Comparison of ENCODE assay signal across 9 cellular contexts in the genomic region with DNA sequence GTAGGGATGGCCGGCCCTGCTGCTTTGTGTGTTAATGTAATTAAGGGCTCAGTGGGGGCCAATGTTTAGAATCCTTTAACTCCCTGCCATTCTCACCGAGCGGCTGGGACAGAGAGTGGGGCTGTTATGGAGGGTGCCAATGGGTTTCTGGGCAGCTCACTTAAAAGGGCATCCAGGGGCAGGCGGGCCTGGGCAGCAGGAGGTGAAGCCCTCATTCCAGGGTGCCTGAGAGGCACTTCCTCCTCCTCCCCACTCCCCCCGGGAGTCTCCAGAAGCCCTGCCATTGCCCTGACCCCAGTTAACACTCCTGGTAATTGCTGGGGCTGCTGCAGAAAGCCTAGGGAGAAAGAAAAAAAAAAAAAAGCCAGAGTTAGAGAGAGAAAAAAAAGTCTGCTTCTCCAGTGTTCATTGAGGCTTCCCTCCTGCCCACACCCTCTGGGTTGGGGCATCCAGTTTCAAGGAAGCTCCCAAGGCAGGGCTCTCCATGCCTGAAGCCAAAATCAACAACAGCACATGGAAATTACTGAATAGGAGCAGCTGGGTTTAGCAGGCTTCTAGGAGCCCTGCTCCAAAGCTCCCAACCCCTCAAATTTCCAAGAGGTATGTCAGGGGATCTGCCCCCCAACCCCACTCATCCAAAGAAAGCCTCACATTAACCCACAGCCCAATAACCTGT. TPM values are rescaled to one million over a fixed set of nuclear protein-coding genes. Genes with fewer than 3 reads are reported as not detected.
DNase-seq lines count a peak whose midpoint lies in the region; ATAC-seq, FAIRE-seq and TF ChIP-seq lines count a peak whose summit lies in the region.
"Had no signal": no experiment of that assay in that cellular context is flagged by ENCODE, and none has a peak within 500 bp of the region (broad histone marks: within the 10 kb centered on the region; RNA-seq: fewer than 3 reads in every experiment).

No MANE protein-coding gene starts in this region.

- no peaks in the 10 kb centered on the region for H3K36me3 ChIP-seq in left lung

- no peak overlapping the region for H3K27ac Mint-ChIP-seq in activated naive CD8-positive, alpha-beta T cell treated with anti-CD3 and anti-CD28 coated beads for 36 hours
- H3K27ac Mint-ChIP-seq in natural killer cell: no peak overlapping the region

- peak overlapping the region in 1 of 2 donors; percentile 23 for H3K27ac ChIP-seq in left lung

- H3K36me3 Mint-ChIP-seq in activated naive CD8-positive, alpha-beta T cell treated with anti-CD3 and anti-CD28 coated beads for 36 hours: no peaks in the 10 kb centered on the region
- no peaks in the 10 kb centered on the region for H3K36me3 Mint-ChIP-seq in natural killer cell

- H3K27me3 ChIP-seq in left lung: no peaks in the 10 kb centered on the region

- H3K9me3 Mint-ChIP-seq in activated naive CD8-positive, alpha-beta T cell treated with anti-CD3 and anti-CD28 coated beads for 36 hours: no peaks in the 10 kb centered on the region
- no peaks in the 10 kb centered on the region for H3K9me3 Mint-ChIP-seq in natural killer cell

- no peak for TF ChIP-seq CTCF in left lung (IDR thresholded peaks at IDR 0.05)
- TF ChIP-seq CTCF in natural killer cell (IDR thresholded peaks at IDR 0.05): no peak

- in situ Hi-C loops in T47D (cut with HindIII; ENCODE audit: low pct_unique_long_range_greater_than_20kb, low sequenced_read_pairs): no loop called here

- H3K4me1 ChIP-seq in left lung: peaks cover 16 to 39% of the 10 kb centered on the region in 2 donors

- FAIRE-seq in A204.1 (lab: Jason Lieb, UNC): peak; percentile 99

- H3K4me1 Mint-ChIP-seq in activated naive CD8-positive, alpha-beta T cell treated with anti-CD3 and anti-CD28 coated beads for 36 hours: peaks cover 5% of the 10 kb centered on the region
- H3K4me1 Mint-ChIP-seq in natural killer cell: peaks cover 7 to 9% of the 10 kb centered on the region in 2 donors

- no peak overlapping the region for H3K4me3 ChIP-seq in left lung

- peak; percentile 95 for DNase-seq in NCI-H146 (lab: John Stamatoyannopoulos, UW)
- peak; percentile 64 to 90 for DNase-seq in T47D (ENCODE audit: low read depth in 1 of 2, low spot score in 1 of 2)
- DNase-seq in left lung: no peak
- DNase-seq in activated naive CD8-positive, alpha-beta T cell treated with anti-CD3 and anti-CD28 coated beads for 36 hours: no peak
- no peak for DNase-seq in NK-92 treated with Interleukin-12 subunit alpha and Interleukin-12 subunit beta, amount 100 ng/mL, for 24 hours (lab: John Stamatoyannopoulos, UW)
- no peak for DNase-seq in natural killer cell
- DNase-seq: effector CD4-positive, alpha-beta T cell had no signal

- ATAC-seq in left lung (peak; percentile 80), HG02610 (IDR thresholded peaks at IDR 0.05; ENCODE audit: unreplicated experiment) (no peak), natural killer cell (no peak)

- intact Hi-C loops in left lung (cut with DNase I) (no loop called here), natural killer cell (cut with micrococcal nuclease) (no loop called here)

- no peak overlapping the region for H3K4me3 Mint-ChIP-seq in activated naive CD8-positive, alpha-beta T cell treated with anti-CD3 and anti-CD28 coated beads for 36 hours
- H3K4me3 Mint-ChIP-seq in natural killer cell: no peak overlapping the region

- no peaks in the 10 kb centered on the region for H3K9me3 ChIP-seq in left lung

- peaks cover 4% of the 10 kb centered on the region for H3K27me3 Mint-ChIP-seq in activated naive CD8-positive, alpha-beta T cell treated with anti-CD3 and anti-CD28 coated beads for 36 hours
- H3K27me3 Mint-ChIP-seq in natural killer cell (ENCODE audit: low read depth in 2 of 2): peaks cover 19 to 30% of the 10 kb centered on the region in 2 donors

RNA-seq across cellular contexts. Expression of a gene that starts 28.0 kb away (rescaled TPM):
- total RNA-seq in left lung: 10 to 100 TPM; 44.1 to 47.3 TPM
- under 1 TPM; 0.14 to 0.18 TPM for total RNA-seq in activated naive CD8-positive, alpha-beta T cell treated with anti-CD3 and anti-CD28 coated beads for 36 hours
- total RNA-seq in natural killer cell: 1 to 10 TPM; 1.5 to 3.7 (median 2.6) TPM

Comparison
In these comparisons a context has a peak if more than half of its experiments do, and no peak if none do; other contexts are left out.
1. DNase-seq: peak in NCI-H146 (single experiment) and T47D (2 of 2); none in left lung (0 of 2), activated naive CD8-positive, alpha-beta T cell treated with anti-CD3 and anti-CD28 coated beads for 36 hours (single experiment), NK-92 treated with Interleukin-12 subunit alpha and Interleukin-12 subunit beta, amount 100 ng/mL, for 24 hours (single experiment) and natural killer cell (single experiment).
2. RNA of a gene that starts 28.0 kb away (total RNA-seq): 44.1 to 47.3 TPM in left lung; 1.5 to 3.7 TPM in natural killer cell and 0.14 to 0.18 TPM in activated naive CD8-positive, alpha-beta T cell treated with anti-CD3 and anti-CD28 coated beads for 36 hours; every median in the first group is over 4 times any median in the second.